ENCODE assay signal across 23 cellular contexts in the genomic region with DNA sequence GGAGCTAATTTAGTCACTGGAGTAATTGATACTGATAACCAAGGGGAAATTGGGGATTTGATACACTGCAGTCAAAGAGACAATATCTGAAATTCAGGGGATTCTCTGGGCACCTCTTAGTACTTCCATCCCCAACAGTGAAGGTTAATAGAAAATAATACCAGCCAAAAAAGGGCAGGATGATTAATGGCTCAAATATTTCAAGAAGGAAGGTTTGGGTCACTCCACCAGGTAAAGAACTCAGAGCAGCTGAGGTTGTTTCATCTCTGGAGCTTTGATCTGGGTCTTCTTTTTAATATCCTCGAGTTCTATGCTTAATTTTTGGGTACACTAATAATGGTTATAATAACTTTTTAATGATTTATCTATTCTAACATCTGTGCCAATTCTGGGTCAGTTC.
"Had no signal": no experiment of that assay in that cellular context is flagged by ENCODE, and none has a peak within 500 bp of the region (broad histone marks: within the 10 kb centered on the region; RNA-seq: fewer than 3 reads in every experiment).

No MANE protein-coding gene starts in this region.

- H3K27me3 ChIP-seq: adrenal gland, SJSA1 had no signal

- H3K4me1 ChIP-seq: adrenal gland, SJSA1 had no signal

- ATAC-seq: activated CD4-positive, alpha-beta T cell treated with anti-CD3 and anti-CD28 coated beads for 36 hours; activated T-cell treated with anti-CD3 and anti-CD28 coated beads, Interleukin-2, amount 50 U/mL, for 72 hours; Panc1; SK-N-SH treated with all-trans-retinoic acid at 6 μM for 48 hours had no signal

- H3K27ac ChIP-seq: adrenal gland, SJSA1 had no signal

- H3K36me3 ChIP-seq: adrenal gland, SJSA1 had no signal

- DNase-seq: activated CD4-positive, alpha-beta memory T cell treated with anti-CD3 and anti-CD28 coated beads, Interleukin-2, amount 10 ng/mL, durations not matched to agents 7 days and 5 days; activated CD4-positive, alpha-beta T cell treated with anti-CD3 and anti-CD28 coated beads for 36 hours; activated CD4-positive, alpha-beta T cell treated with anti-CD3 and anti-CD28 coated beads, Interleukin-2, amount 50 U/mL, for 1 hour; activated gamma-delta T cell treated with Interleukin-2 at 50 U/mL for 16 hours; activated naive CD4-positive, alpha-beta T cell treated with anti-CD3 and anti-CD28 coated beads, Interleukin-2, amount 50 U/mL, for 16 hours; activated naive CD8-positive, alpha-beta T cell treated with anti-CD3 and anti-CD28 coated beads, Interleukin-2, amount 10 ng/mL, durations not matched to agents 7 days and 5 days; activated T-cell treated with anti-CD3 and anti-CD28 coated beads, Interleukin-2, amount 50 U/mL, for 72 hours; adrenal gland; central memory CD4-positive, alpha-beta T cell; Karpas-422; NCI-H1105 treated with DMSO at 0.1 percent for 48 hours; NCI-H146; NCI-H187 treated with DMSO at 0.1 percent for 48 hours; NCI-H226; NCI-H510A; NCI-H526 treated with DMSO at 0.1 percent for 48 hours; RPMI8226; SHP77; SW 1271; WERI-Rb-1 had no signal

- H3K9me3 ChIP-seq: adrenal gland, SJSA1 had no signal

- H3K4me3 ChIP-seq: adrenal gland, SJSA1 had no signal
